ENCODE assay signal across 8 cellular contexts in the genomic region with DNA sequence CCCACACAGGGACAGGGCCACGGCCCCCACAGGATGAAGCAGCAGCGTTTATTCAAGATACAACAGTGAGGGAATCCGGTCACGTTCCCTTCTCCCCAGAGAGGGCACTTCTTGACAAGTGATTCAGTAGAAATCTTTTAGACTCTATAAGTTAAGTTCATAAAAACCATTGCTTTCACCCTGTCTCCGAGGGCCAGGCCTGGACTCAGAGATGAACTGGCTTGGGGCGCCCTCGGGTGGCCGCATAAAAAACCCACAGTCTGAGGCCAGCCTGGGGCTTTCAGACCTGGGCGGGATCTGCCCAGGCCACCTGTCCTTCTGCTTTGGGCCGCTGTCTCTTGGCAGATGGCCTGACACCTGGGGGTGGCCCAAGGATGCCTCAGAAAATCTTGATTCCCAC. TPM values are rescaled to one million over a fixed set of nuclear protein-coding genes. Genes with fewer than 3 reads are reported as not detected.
DNase-seq lines count a peak whose midpoint lies in the region; ATAC-seq and TF ChIP-seq lines count a peak whose summit lies in the region.
"Not testable (repeated sequence)": the region's sequence is repeated elsewhere in the genome, so short reads cannot be mapped to it uniquely, and the experiment has no call there.

No MANE protein-coding gene starts in this region.

- not testable (repeated sequence) for H2AFZ ChIP-seq in OCI-LY1 (ENCODE audit: low read length); osteoblast (ENCODE audit: low read length)

- H3K4me3 Mint-ChIP-seq in activated CD4-positive, alpha-beta T cell treated with anti-CD3 and anti-CD28 coated beads for 36 hours, result not testable (repeated sequence)

- peak; percentile 25 for DNase-seq in DMS114 treated with DMSO at 0.1 percent for 48 hours (lab: John Stamatoyannopoulos, UW; ENCODE audit: unreplicated experiment)
- DNase-seq in activated CD4-positive, alpha-beta T cell treated with anti-CD3 and anti-CD28 coated beads for 36 hours, result peak; percentile 87
- DNase-seq in astrocyte of the hippocampus (ENCODE audit: low read depth, low spot score), result peak; percentile 87
- peak; percentile 87 for DNase-seq in cardiac septum (ENCODE audit: low spot score)
- peak; percentile 31 for DNase-seq in osteoblast (ENCODE audit: insufficient read length, low spot score, missing footprints)
- peak; percentile 42 for DNase-seq in stimulated activated CD8-positive, alpha-beta memory T cell treated with anti-CD3 and anti-CD28 coated beads, Interleukin-7, amount 100 ng/mL, for 24 hours (ENCODE audit: low read depth)

- H3K27ac Mint-ChIP-seq in activated CD4-positive, alpha-beta T cell treated with anti-CD3 and anti-CD28 coated beads for 36 hours, result not testable (repeated sequence)

- H3K79me2 ChIP-seq in OCI-LY1 (ENCODE audit: insufficient read depth, low read length); osteoblast (ENCODE audit: insufficient read depth, low read length): not testable (repeated sequence)

- H3K4me2 ChIP-seq in OCI-LY1 (ENCODE audit: low read length); osteoblast (ENCODE audit: insufficient read depth, low read length): not testable (repeated sequence)

- H3K4me1 ChIP-seq in OCI-LY1 (ENCODE audit: insufficient read depth, low read length, severe bottlenecking); osteoblast (ENCODE audit: insufficient read depth, low read length): not testable (repeated sequence)

- H3K36me3 ChIP-seq in OCI-LY1 (ENCODE audit: insufficient read depth, low read length); osteoblast (ENCODE audit: insufficient read depth, low read length): not testable (repeated sequence)

- not testable (repeated sequence) for H4K20me1 ChIP-seq in OCI-LY1 (ENCODE audit: insufficient read depth, low read length); osteoblast (ENCODE audit: insufficient read depth, low read length)

- ATAC-seq in activated CD4-positive, alpha-beta T cell treated with anti-CD3 and anti-CD28 coated beads for 36 hours, result peak; percentile 61

- H3K27me3 ChIP-seq in OCI-LY1 (ENCODE audit: insufficient read depth, low read length); osteoblast (ENCODE audit: insufficient read depth, low read length): not testable (repeated sequence)

- H3F3A ChIP-seq in OCI-LY1 (ENCODE audit: insufficient read depth, low read length), result not testable (repeated sequence)

- H3K27ac ChIP-seq in OCI-LY1 (ENCODE audit: low read depth, low read length, poor library complexity, severe bottlenecking); osteoblast (ENCODE audit: low read depth, low read length): not testable (repeated sequence)

- not testable (repeated sequence) for H3K36me3 Mint-ChIP-seq in activated CD4-positive, alpha-beta T cell treated with anti-CD3 and anti-CD28 coated beads for 36 hours (ENCODE audit: low read depth)

- peak; percentile 41 for TF ChIP-seq CTCF in LNCAP (IDR thresholded peaks at IDR 0.05)
- peak; percentile 31; the same call in 1 of the 2 replicates for TF ChIP-seq CTCF in OCI-LY1 (IDR thresholded peaks at IDR 0.05; ENCODE audit: low read length)
- TF ChIP-seq CTCF in osteoblast (IDR thresholded peaks at IDR 0.05; ENCODE audit: extremely low read depth, low read depth, low read length), result not testable (repeated sequence)

- POLR2A ChIA-PET in activated CD4-positive, alpha-beta T cell treated with anti-CD3 and anti-CD28 coated beads for 36 hours (lab: Charles Lee), result not testable (repeated sequence)

- not testable (repeated sequence) for H3K9me2 ChIP-seq in OCI-LY1 (ENCODE audit: low read depth, low read length)

- not testable (repeated sequence) for H3K4me3 ChIP-seq in OCI-LY1 (ENCODE audit: low read depth, low read length, poor library complexity, severe bottlenecking); osteoblast (ENCODE audit: insufficient read depth, low read length)

- H3K9ac ChIP-seq in OCI-LY1 (ENCODE audit: low read length), result not testable (repeated sequence)

- not testable (repeated sequence) for H3K9me3 ChIP-seq in OCI-LY1 (ENCODE audit: low read length); osteoblast (ENCODE audit: low read depth, low read length)

- H3K9me3 Mint-ChIP-seq in activated CD4-positive, alpha-beta T cell treated with anti-CD3 and anti-CD28 coated beads for 36 hours (ENCODE audit: low read depth), result not testable (repeated sequence)

- CTCF ChIA-PET in activated CD4-positive, alpha-beta T cell treated with anti-CD3 and anti-CD28 coated beads for 36 hours (lab: Charles Lee), result interaction anchor here (0.6 kb wide), 1 partner anchor 28 kb away, joined by 3 read pairs; no protein-coding TSS in a partner anchor

- not testable (repeated sequence) for H3K4me1 Mint-ChIP-seq in activated CD4-positive, alpha-beta T cell treated with anti-CD3 and anti-CD28 coated beads for 36 hours

- not testable (repeated sequence) for H3K27me3 Mint-ChIP-seq in activated CD4-positive, alpha-beta T cell treated with anti-CD3 and anti-CD28 coated beads for 36 hours

- intact Hi-C loops in activated CD4-positive, alpha-beta T cell treated with anti-CD3 and anti-CD28 coated beads for 36 hours (cut with DNase I, micrococcal nuclease); cardiac septum (cut with DNase I): not testable (repeated sequence)

RNA-seq across cellular contexts. Expression of a gene that starts 11.2 kb away (rescaled TPM):
- 10 to 100 TPM; 31.5 to 38.2 TPM for total RNA-seq in activated CD4-positive, alpha-beta T cell treated with anti-CD3 and anti-CD28 coated beads for 36 hours
- total RNA-seq in cardiac septum (52.8 TPM), osteoblast (45.7 and 46.7 TPM in 2 replicates)

RNA-seq across cellular contexts. Expression of a gene that starts 14.6 kb away (rescaled TPM):
- under 1 TPM in 1 of 2 experiments, not detected in 1; 0.04 TPM for total RNA-seq in activated CD4-positive, alpha-beta T cell treated with anti-CD3 and anti-CD28 coated beads for 36 hours
- 12.2 TPM for total RNA-seq in cardiac septum
- 7.2 and 16.2 TPM in 2 replicates for total RNA-seq in osteoblast

Comparison
In these comparisons a context has a peak if more than half of its experiments do, and no peak if none do; other contexts are left out.
1. DNase-seq: peak in every context shown above with its lines; median percentile 87 in activated CD4-positive, alpha-beta T cell treated with anti-CD3 and anti-CD28 coated beads for 36 hours; 87 in astrocyte of the hippocampus; 87 in cardiac septum; 42 in stimulated activated CD8-positive, alpha-beta memory T cell treated with anti-CD3 and anti-CD28 coated beads, Interleukin-7, amount 100 ng/mL, for 24 hours; 31 in osteoblast; 25 in DMS114 treated with DMSO at 0.1 percent for 48 hours.